9 cellular contexts compared by ENCODE assay signal in genomic region chr1:167669209-167670139, GRCh38. TPM values are rescaled to one million over a fixed set of nuclear protein-coding genes. Genes with fewer than 3 reads are reported as not detected.
DNase-seq lines count a peak whose midpoint lies in the region; ATAC-seq and TF ChIP-seq lines count a peak whose summit lies in the region.
"Had no signal": no experiment of that assay in that cellular context is flagged by ENCODE, and none has a peak within 500 bp of the region (broad histone marks: within the 10 kb centered on the region; RNA-seq: fewer than 3 reads in every experiment).

No MANE protein-coding gene starts in this region.

- no peak for DNase-seq in stimulated activated naive CD8-positive, alpha-beta T cell treated with anti-CD3 and anti-CD28 coated beads, Interleukin-15, Interleukin-2, amounts not matched to agents 100 U/mL and 50 U/mL, for 24 hours
- DNase-seq in activated naive CD8-positive, alpha-beta T cell treated with anti-CD3 and anti-CD28 coated beads for 36 hours, result no peak
- no peak for DNase-seq in AG08396 (ENCODE audit: low spot score)
- DNase-seq in effector memory CD4-positive, alpha-beta T cell, result no peak
- no peak for DNase-seq in activated CD4-positive, CD25-positive, alpha-beta regulatory T cell treated with anti-CD3 and anti-CD28 coated beads, Interleukin-2, amount 50 U/mL, for 72 hours
- no peak for DNase-seq in ascending aorta (ENCODE audit: low spot score in 2 of 2)

- ATAC-seq in stimulated activated naive CD8-positive, alpha-beta T cell treated with anti-CD3 and anti-CD28 coated beads, Interleukin-15, Interleukin-2, amounts not matched to agents 100 U/mL and 50 U/mL, for 24 hours, result no peak
- peak; percentile 59 for ATAC-seq in HG03025 (IDR thresholded peaks at IDR 0.05; ENCODE audit: low FRiP score, unreplicated experiment)

- no peaks in the 10 kb centered on the region for H3K27me3 ChIP-seq in effector memory CD4-positive, alpha-beta T cell (replicated peaks; ENCODE audit: control insufficient read depth, insufficient read depth, low read length, poor library complexity, severe bottlenecking)
- no peaks in the 10 kb centered on the region for H3K27me3 ChIP-seq in ascending aorta

- H3K9me3 ChIP-seq in effector memory CD4-positive, alpha-beta T cell (ENCODE audit: control insufficient read depth, low read length), result no peaks in the 10 kb centered on the region
- H3K9me3 ChIP-seq in ascending aorta, result no peaks in the 10 kb centered on the region

- TF ChIP-seq CTCF in ascending aorta (IDR thresholded peaks at IDR 0.05), result no peak

- H3K36me3 ChIP-seq in effector memory CD4-positive, alpha-beta T cell (ENCODE audit: control insufficient read depth, insufficient read depth, low read length), result peaks cover 45% of the 10 kb centered on the region
- H3K36me3 ChIP-seq in ascending aorta, result no peaks in the 10 kb centered on the region

- no peaks in the 10 kb centered on the region for H3K27me3 Mint-ChIP-seq in stimulated activated naive CD8-positive, alpha-beta T cell treated with anti-CD3 and anti-CD28 coated beads, Interleukin-15, Interleukin-2, amounts not matched to agents 100 ng/mL and 50 ng/mL, for 24 hours
- no peaks in the 10 kb centered on the region for H3K27me3 Mint-ChIP-seq in activated naive CD8-positive, alpha-beta T cell treated with anti-CD3 and anti-CD28 coated beads for 36 hours

- peaks cover 51% of the 10 kb centered on the region for H3K36me3 Mint-ChIP-seq in stimulated activated naive CD8-positive, alpha-beta T cell treated with anti-CD3 and anti-CD28 coated beads, Interleukin-15, Interleukin-2, amounts not matched to agents 100 ng/mL and 50 ng/mL, for 24 hours (ENCODE audit: low read depth)
- H3K36me3 Mint-ChIP-seq in activated naive CD8-positive, alpha-beta T cell treated with anti-CD3 and anti-CD28 coated beads for 36 hours, result peaks cover 50% of the 10 kb centered on the region

- H3K4me1 Mint-ChIP-seq in stimulated activated naive CD8-positive, alpha-beta T cell treated with anti-CD3 and anti-CD28 coated beads, Interleukin-15, Interleukin-2, amounts not matched to agents 100 ng/mL and 50 ng/mL, for 24 hours (ENCODE audit: low read depth), result peaks cover 85% of the 10 kb centered on the region
- peaks cover 61% of the 10 kb centered on the region for H3K4me1 Mint-ChIP-seq in activated naive CD8-positive, alpha-beta T cell treated with anti-CD3 and anti-CD28 coated beads for 36 hours

- no peak overlapping the region for H3K4me3 Mint-ChIP-seq in stimulated activated naive CD8-positive, alpha-beta T cell treated with anti-CD3 and anti-CD28 coated beads, Interleukin-15, Interleukin-2, amounts not matched to agents 100 ng/mL and 50 ng/mL, for 24 hours
- no peak overlapping the region for H3K4me3 Mint-ChIP-seq in activated naive CD8-positive, alpha-beta T cell treated with anti-CD3 and anti-CD28 coated beads for 36 hours

- no peak overlapping the region for H3K4me3 ChIP-seq in effector memory CD4-positive, alpha-beta T cell (ENCODE audit: insufficient read depth, low read depth, low read length, poor library complexity, severe bottlenecking)
- no peak overlapping the region for H3K4me3 ChIP-seq in ascending aorta

- intact Hi-C loops in ascending aorta (cut with DNase I), result no loop called here

- H3K4me1 ChIP-seq in effector memory CD4-positive, alpha-beta T cell (ENCODE audit: control insufficient read depth, insufficient read depth, low read length, poor library complexity, severe bottlenecking), result peaks cover 12% of the 10 kb centered on the region
- no peaks in the 10 kb centered on the region for H3K4me1 ChIP-seq in ascending aorta

- H3K27ac ChIP-seq in effector memory CD4-positive, alpha-beta T cell (ENCODE audit: insufficient read depth, low read length, poor library complexity, severe bottlenecking), result no peak overlapping the region
- H3K27ac ChIP-seq in ascending aorta, result no peak overlapping the region
- H3K27ac ChIP-seq: HL-60 had no signal

- no peaks in the 10 kb centered on the region for H3K9me3 Mint-ChIP-seq in stimulated activated naive CD8-positive, alpha-beta T cell treated with anti-CD3 and anti-CD28 coated beads, Interleukin-15, Interleukin-2, amounts not matched to agents 100 ng/mL and 50 ng/mL, for 24 hours
- H3K9me3 Mint-ChIP-seq in activated naive CD8-positive, alpha-beta T cell treated with anti-CD3 and anti-CD28 coated beads for 36 hours, result no peaks in the 10 kb centered on the region

- H3K27ac Mint-ChIP-seq in stimulated activated naive CD8-positive, alpha-beta T cell treated with anti-CD3 and anti-CD28 coated beads, Interleukin-15, Interleukin-2, amounts not matched to agents 100 ng/mL and 50 ng/mL, for 24 hours, result peak overlapping the region; percentile 46
- peak overlapping the region; percentile 21 for H3K27ac Mint-ChIP-seq in activated naive CD8-positive, alpha-beta T cell treated with anti-CD3 and anti-CD28 coated beads for 36 hours

RNA-seq across cellular contexts. Expression of gene RCSD1, which starts 39.4 kb away (rescaled TPM):
- 10 to 100 TPM; 56.4 to 58.2 TPM for total RNA-seq in activated naive CD8-positive, alpha-beta T cell treated with anti-CD3 and anti-CD28 coated beads for 36 hours
- total RNA-seq in ascending aorta, result 36.8 TPM

RNA-seq across cellular contexts. Expression of gene MPZL1, which starts 52.3 kb away (rescaled TPM):
- total RNA-seq in activated naive CD8-positive, alpha-beta T cell treated with anti-CD3 and anti-CD28 coated beads for 36 hours, result 10 to 100 TPM; 15.9 to 17.3 TPM
- total RNA-seq in ascending aorta, result 58.9 TPM
